1 cellular context compared by ENCODE assay signal in the genomic region with DNA sequence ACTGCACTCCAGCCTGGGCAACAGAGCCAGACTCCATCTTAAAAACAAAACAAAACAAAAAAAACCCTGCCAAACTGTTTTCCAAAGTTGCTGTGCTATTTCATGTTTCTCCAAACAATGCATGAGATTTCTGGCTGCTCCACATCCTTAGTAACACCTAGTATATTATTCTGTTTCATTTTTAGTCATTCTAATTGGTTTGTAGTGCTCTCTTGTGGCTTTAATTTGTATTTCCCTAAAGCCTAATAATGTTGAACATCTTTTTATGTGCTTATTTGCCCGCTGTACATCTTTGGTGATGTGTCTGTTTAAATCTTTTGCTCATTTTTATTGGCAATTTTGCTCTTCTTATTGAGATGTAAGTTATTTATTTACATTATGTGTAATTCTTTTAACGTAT.
TF ChIP-seq lines count a peak whose summit lies in the region.

No MANE protein-coding gene starts in this region.

TF ChIP-seq in HCT116, 20 proteins besides CTCF, POLR2A, EP300 and RAD21 (continued from another document):
- TF ChIP-seq, protein P1, sequence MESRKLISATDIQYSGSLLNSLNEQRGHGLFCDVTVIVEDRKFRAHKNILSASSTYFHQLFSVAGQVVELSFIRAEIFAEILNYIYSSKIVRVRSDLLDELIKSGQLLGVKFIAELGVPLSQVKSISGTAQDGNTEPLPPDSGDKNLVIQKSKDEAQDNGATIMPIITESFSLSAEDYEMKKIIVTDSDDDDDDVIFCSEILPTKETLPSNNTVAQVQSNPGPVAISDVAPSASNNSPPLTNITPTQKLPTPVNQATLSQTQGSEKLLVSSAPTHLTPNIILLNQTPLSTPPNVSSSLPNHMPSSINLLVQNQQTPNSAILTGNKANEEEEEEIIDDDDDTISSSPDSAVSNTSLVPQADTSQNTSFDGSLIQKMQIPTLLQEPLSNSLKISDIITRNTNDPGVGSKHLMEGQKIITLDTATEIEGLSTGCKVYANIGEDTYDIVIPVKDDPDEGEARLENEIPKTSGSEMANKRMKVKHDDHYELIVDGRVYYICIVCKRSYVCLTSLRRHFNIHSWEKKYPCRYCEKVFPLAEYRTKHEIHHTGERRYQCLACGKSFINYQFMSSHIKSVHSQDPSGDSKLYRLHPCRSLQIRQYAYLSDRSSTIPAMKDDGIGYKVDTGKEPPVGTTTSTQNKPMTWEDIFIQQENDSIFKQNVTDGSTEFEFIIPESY (IDR thresholded peaks at IDR 0.05; ENCODE audit: extremely low read depth, insufficient replicate concordance, low read length), result no peak
